Comparison of ENCODE assay signal across 8 cellular contexts in the genomic region with DNA sequence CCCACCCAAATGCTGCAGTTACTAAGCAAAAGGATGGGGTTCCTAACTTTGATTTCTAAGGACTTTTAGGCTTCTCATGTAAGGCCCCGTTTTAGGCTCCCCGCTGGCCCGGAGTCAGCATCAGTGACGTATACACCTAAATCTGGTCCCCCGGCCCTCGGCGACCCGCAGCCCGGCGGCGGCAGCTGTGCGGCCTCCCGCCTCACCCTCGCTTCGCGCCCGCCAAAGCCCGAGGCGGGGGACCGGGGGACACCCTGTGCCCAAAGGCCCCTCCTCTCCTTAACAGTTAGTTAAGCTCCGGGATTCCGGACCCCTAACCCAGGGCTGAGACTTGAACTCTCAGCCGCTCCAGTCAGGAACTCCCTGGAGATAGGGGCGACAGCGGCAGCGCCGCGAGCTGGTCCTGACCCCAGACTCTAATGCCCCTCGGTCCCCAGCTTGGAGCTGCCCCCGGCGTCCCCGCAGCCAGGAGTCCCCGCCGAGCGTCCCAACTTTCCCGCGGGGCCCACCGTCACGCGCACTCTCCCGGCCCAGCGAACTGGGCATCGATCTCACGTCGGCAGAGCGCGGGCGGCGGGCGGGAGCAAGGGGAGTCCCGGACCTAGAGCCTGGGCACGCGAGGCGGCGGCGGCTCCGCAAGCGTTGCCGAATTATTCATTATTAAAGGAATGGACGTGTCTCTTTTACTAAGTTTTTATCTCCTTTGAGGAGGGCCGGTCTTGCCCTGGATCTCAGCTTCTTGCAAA. TPM values are rescaled to one million over a fixed set of nuclear protein-coding genes. Genes with fewer than 3 reads are reported as not detected.
DNase-seq lines count a peak whose midpoint lies in the region; ATAC-seq and TF ChIP-seq lines count a peak whose summit lies in the region.

No MANE protein-coding gene starts in this region.

- POLR2A ChIA-PET in CD8-positive, alpha-beta memory T cell (lab: Charles Lee): interaction anchor here (0.6 to 4.2 kb wide), 20 partner anchors 9 to 1398 kb away, joined by 3 to 48 read pairs (median 6); a partner anchor contains a TSS

- H3K9ac ChIP-seq in SK-N-MC (ENCODE audit: insufficient read length): no peak overlapping the region

- H3K36me3 ChIP-seq in CD8-positive, alpha-beta memory T cell (ENCODE audit: insufficient read depth, low read length): no peaks in the 10 kb centered on the region
- no peaks in the 10 kb centered on the region for H3K36me3 ChIP-seq in SK-N-MC (ENCODE audit: insufficient read depth, low read length)

- H3K27ac Mint-ChIP-seq in CD8-positive, alpha-beta memory T cell: peak overlapping the region; percentile 97 to 100 (median 98)

- peak; percentile 18 to 60 (median 34) for DNase-seq in CD8-positive, alpha-beta memory T cell
- DNase-seq in SK-N-MC (ENCODE audit: low read depth, low spot score): no peak
- DNase-seq in astrocyte of the cerebellum (ENCODE audit: low read depth): no peak
- DNase-seq in islet precursor cell: peak; percentile 55
- peak; percentile 10 to 23 for DNase-seq in stimulated activated CD4-positive, alpha-beta T cell treated with anti-CD3 and anti-CD28 coated beads, Interleukin-15, amount 100 ng/mL, for 48 hours (ENCODE audit: low read depth in 2 of 2)
- DNase-seq in DMS79 treated with DMSO at 0.1 percent for 48 hours (lab: John Stamatoyannopoulos, UW): no peak
- DNase-seq in NCI-H510A treated with DMSO at 0.1 percent for 48 hours (lab: John Stamatoyannopoulos, UW): no peak

- peaks cover 0 to 2% (median 0%) of the 10 kb centered on the region in 5 donors for H3K9me3 Mint-ChIP-seq in CD8-positive, alpha-beta memory T cell

- no peaks in the 10 kb centered on the region for H3K27me3 ChIP-seq in CD8-positive, alpha-beta memory T cell (ENCODE audit: insufficient read depth, low read length, poor library complexity, severe bottlenecking)

- peaks cover 51% of the 10 kb centered on the region for H3K4me1 ChIP-seq in CD8-positive, alpha-beta memory T cell (ENCODE audit: insufficient read depth, low read length)

- H3K9me3 ChIP-seq in CD8-positive, alpha-beta memory T cell (ENCODE audit: low read length): no peaks in the 10 kb centered on the region
- H3K9me3 ChIP-seq in SK-N-MC (ENCODE audit: low read depth, low read length): no peaks in the 10 kb centered on the region

- H3K27ac ChIP-seq in CD8-positive, alpha-beta memory T cell (ENCODE audit: low read depth, low read length): peak overlapping the region; percentile 96
- no peak overlapping the region for H3K27ac ChIP-seq in SK-N-MC

- ATAC-seq in HG03175 (IDR thresholded peaks at IDR 0.05; ENCODE audit: unreplicated experiment): no peak

- TF ChIP-seq CTCF in astrocyte of the cerebellum (IDR thresholded peaks at IDR 0.05; ENCODE audit: low read depth, low read length, missing control alignments): no peak

- peaks cover 0 to 25% (median 0%) of the 10 kb centered on the region in 3 donors for H3K36me3 Mint-ChIP-seq in CD8-positive, alpha-beta memory T cell

- in situ Hi-C loops in astrocyte of the cerebellum (cut with HindIII; ENCODE audit: low sequenced_read_pairs): loop anchor here (25.0 kb wide), 1 partner anchor 506 kb away; no protein-coding TSS in a partner anchor

- peak overlapping the region; percentile 88 for H3K4me3 ChIP-seq in CD8-positive, alpha-beta memory T cell (ENCODE audit: low read length)
- H3K4me3 ChIP-seq in SK-N-MC: peak overlapping the region; percentile 78
- H3K4me3 ChIP-seq in astrocyte of the cerebellum (ENCODE audit: low read depth, low read length): peak overlapping the region; percentile 86

- H3K4me1 Mint-ChIP-seq in CD8-positive, alpha-beta memory T cell: peaks cover 46 to 58% (median 54%) of the 10 kb centered on the region in 3 donors

- CTCF ChIA-PET in CD8-positive, alpha-beta memory T cell (lab: Charles Lee): interaction anchor here (0.8 to 2.6 kb wide), 4 partner anchors 227 to 391 kb away, joined by 3 to 7 read pairs (median 5); no protein-coding TSS in a partner anchor

- peaks cover 0 to 16% of the 10 kb centered on the region in 2 donors for H3K27me3 Mint-ChIP-seq in CD8-positive, alpha-beta memory T cell

- peak overlapping the region; percentile 95 to 100 (median 99) for H3K4me3 Mint-ChIP-seq in CD8-positive, alpha-beta memory T cell

RNA-seq across cellular contexts. Expression of a gene that starts 1.5 kb away (rescaled TPM):
- 1 to 10 TPM; 5.7 to 7.3 TPM for total RNA-seq in CD8-positive, alpha-beta memory T cell
- polyA plus RNA-seq in CD8-positive, alpha-beta memory T cell: 6.3 TPM

Comparison
In these comparisons a context has a peak if more than half of its experiments do, and no peak if none do; other contexts are left out.
1. DNase-seq: peak in CD8-positive, alpha-beta memory T cell (5 of 5), islet precursor cell (single experiment) and stimulated activated CD4-positive, alpha-beta T cell treated with anti-CD3 and anti-CD28 coated beads, Interleukin-15, amount 100 ng/mL, for 48 hours (2 of 2); none in SK-N-MC (single experiment), astrocyte of the cerebellum (single experiment), DMS79 treated with DMSO at 0.1 percent for 48 hours (single experiment) and NCI-H510A treated with DMSO at 0.1 percent for 48 hours (single experiment).
2. Peak in every context shown above with its lines, with median percentiles within 50 percentile points of each other: H3K4me3 ChIP-seq.